Comparison of ENCODE assay signal across 1 cellular context in genomic region chr16:11208916-11209665, GRCh38.
TF ChIP-seq lines count a peak whose summit lies in the region.

No MANE protein-coding gene starts in this region.

TF ChIP-seq in GM12878, 131 proteins besides CTCF, POLR2A, EP300 and RAD21:
- 0 out of 2 replicates have a peak, but pooled peaks have one; percentile 27 for TF ChIP-seq ATF7 (IDR thresholded peaks at IDR 0.05; ENCODE audit: low read depth)
- no peak for TF ChIP-seq POU2F2 (IDR thresholded peaks at IDR 0.05; ENCODE audit: borderline replicate concordance, low read depth, low read length)
- TF ChIP-seq RELB (IDR thresholded peaks at IDR 0.05; ENCODE audit: low read depth), result peak; percentile 46; the same call in 1 of the 2 replicates
- TF ChIP-seq SPI1 (IDR thresholded peaks at IDR 0.05; ENCODE audit: borderline replicate concordance, insufficient read depth, low read depth, low read length), result peak; percentile 91
- TF ChIP-seq IKZF2 (IDR thresholded peaks at IDR 0.05), result peak; percentile 74 to 78; a peak in 3 of 4 replicates
- TF ChIP-seq DPF2 (IDR thresholded peaks at IDR 0.05), result 0 out of 2 replicates have a peak, but pooled peaks have one; percentile 44
- TF ChIP-seq ZNF384 (IDR thresholded peaks at IDR 0.05; ENCODE audit: borderline replicate concordance, low read depth, low read length), result peak; percentile 86
- 0 out of 2 replicates have a peak, but pooled peaks have one; percentile 11 for TF ChIP-seq ZNF217 (IDR thresholded peaks at IDR 0.05)
- TF ChIP-seq EED (IDR thresholded peaks at IDR 0.05; ENCODE audit: low read depth), result peak; percentile 57
- TF ChIP-seq IKZF1 (conservative IDR thresholded peaks at IDR 0.05), result peak; percentile 63; the same call in 1 of the 2 replicates
- TF ChIP-seq REST (IDR thresholded peaks at IDR 0.05; ENCODE audit: low read depth, low read length), result no peak
- 0 out of 2 replicates have a peak, but pooled peaks have one; percentile 44 for TF ChIP-seq NBN (IDR thresholded peaks at IDR 0.05)
- no peak for TF ChIP-seq ELK1 (IDR thresholded peaks at IDR 0.05; ENCODE audit: low read depth, low read length)
- 0 out of 2 replicates have a peak, but pooled peaks have one; percentile 12 for TF ChIP-seq NR2F1 (conservative IDR thresholded peaks at IDR 0.05)
- peak in 1 of 2 experiments; percentile 12; a peak in 1 of 4 replicates for TF ChIP-seq BHLHE40 (IDR thresholded peaks at IDR 0.05; ENCODE audit: borderline replicate concordance in 1 of 2, low read depth in 2 of 2, low read length in 1 of 2)
